9 cellular contexts compared by ENCODE assay signal in genomic region chr9:131409458-131409992, GRCh38. TPM values are rescaled to one million over a fixed set of nuclear protein-coding genes. Genes with fewer than 3 reads are reported as not detected.
DNase-seq lines count a peak whose midpoint lies in the region; ATAC-seq, FAIRE-seq and TF ChIP-seq lines count a peak whose summit lies in the region.
"Had no signal": no experiment of that assay in that cellular context is flagged by ENCODE, and none has a peak within 500 bp of the region (broad histone marks: within the 10 kb centered on the region; RNA-seq: fewer than 3 reads in every experiment).

No MANE protein-coding gene starts in this region.

- ATAC-seq in natural killer cell: no peak
- ATAC-seq: mucosa of descending colon had no signal

- no peaks in the 10 kb centered on the region for H3K36me3 Mint-ChIP-seq in astrocyte (ENCODE audit: low read depth, unreplicated experiment)
- no peaks in the 10 kb centered on the region for H3K36me3 Mint-ChIP-seq in natural killer cell

- peaks cover 67% of the 10 kb centered on the region for H3K4me1 Mint-ChIP-seq in astrocyte (ENCODE audit: low read depth, unreplicated experiment)
- peaks cover 76 to 79% of the 10 kb centered on the region in 2 donors for H3K4me1 Mint-ChIP-seq in natural killer cell

- DNase-seq in astrocyte (ENCODE audit: low read depth) (no peak), natural killer cell (no peak), HuH-7.5 (ENCODE audit: low spot score) (no peak), cortex of kidney (lab: John Stamatoyannopoulos, UW) (no peak), medulla oblongata (ENCODE audit: extremely low spot score) (no peak), HuH-7 (ENCODE audit: low spot score) (no peak)
- DNase-seq: mucosa of descending colon had no signal

- H3K4me3 ChIP-seq in BLaER1 treated with 17β-estradiol and CSF1 and Interleukin-3, amounts not matched to agents 10 nM and 100 nM: peak overlapping the region in 7 of 10 experiments; percentile 9 to 40 (median 31); a peak in 6 of 20 replicates
- no peak overlapping the region for H3K4me3 ChIP-seq in HUES64 (ENCODE audit: low read length)
- no peak overlapping the region for H3K4me3 ChIP-seq in astrocyte (ENCODE audit: insufficient read depth, low read depth, low read length)
- H3K4me3 ChIP-seq: mucosa of descending colon had no signal

- H3K4me2 ChIP-seq in BLaER1 treated with 17β-estradiol and CSF1 and Interleukin-3, amounts not matched to agents 10 nM and 100 nM: peak overlapping the region; percentile 72 to 89 (median 80)
- peak overlapping the region; percentile 27 for H3K4me2 ChIP-seq in astrocyte (ENCODE audit: low read length)

- H3K9me3 Mint-ChIP-seq in astrocyte (ENCODE audit: unreplicated experiment) (no peaks in the 10 kb centered on the region), natural killer cell (no peaks in the 10 kb centered on the region)

- no peak for FAIRE-seq in astrocyte (lab: Jason Lieb, UNC)

- H3K9me3 ChIP-seq in BLaER1 treated with 17β-estradiol and CSF1 and Interleukin-3, amounts not matched to agents 10 nM and 100 nM (replicated peaks in 1 of 11): peaks cover 18 to 46% (median 34%) of the 10 kb centered on the region in 11 experiments; a peak in 21 of 22 replicates
- H3K9me3 ChIP-seq in HUES64 (ENCODE audit: insufficient read depth, low read depth, low read length): peaks cover 5% of the 10 kb centered on the region; the same call in 1 of the 2 replicates
- H3K9me3 ChIP-seq in astrocyte (ENCODE audit: insufficient read depth, low read depth, low read length): no peaks in the 10 kb centered on the region
- H3K9me3 ChIP-seq: mucosa of descending colon had no signal

- TF ChIP-seq CTCF in astrocyte (IDR thresholded peaks at IDR 0.05; ENCODE audit: insufficient read depth, low read depth, low read length) (no peak), natural killer cell (IDR thresholded peaks at IDR 0.05) (no peak)

- H3K4me1 ChIP-seq in BLaER1 treated with 17β-estradiol and CSF1 and Interleukin-3, amounts not matched to agents 10 nM and 100 nM: peaks cover 60 to 69% (median 67%) of the 10 kb centered on the region in 10 experiments
- H3K4me1 ChIP-seq in HUES64 (ENCODE audit: insufficient read depth, low read length): peaks cover 55% of the 10 kb centered on the region
- peaks cover 45% of the 10 kb centered on the region for H3K4me1 ChIP-seq in astrocyte (ENCODE audit: insufficient read depth, low read length)

- peak overlapping the region in 9 of 11 experiments; percentile 58 to 87 (median 81); a peak in 19 of 22 replicates for H3K27ac ChIP-seq in BLaER1 treated with 17β-estradiol and CSF1 and Interleukin-3, amounts not matched to agents 10 nM and 100 nM
- H3K27ac ChIP-seq in HUES64 (ENCODE audit: low read depth, low read length) (peak overlapping the region; percentile 10; the same call in 1 of the 2 replicates), astrocyte (ENCODE audit: low read depth, low read length) (no peak overlapping the region)

- WGBS in HUES64: 77% methylated on average over 6 of the region's 7 CpGs

- H3K27me3 ChIP-seq in BLaER1 treated with 17β-estradiol and CSF1 and Interleukin-3, amounts not matched to agents 10 nM and 100 nM: no peaks in the 10 kb centered on the region
- H3K27me3 ChIP-seq in HUES64 (ENCODE audit: insufficient read depth, low read length): no peaks in the 10 kb centered on the region
- no peaks in the 10 kb centered on the region for H3K27me3 ChIP-seq in astrocyte (ENCODE audit: insufficient read depth, low read length)

- H3K27ac Mint-ChIP-seq in astrocyte (ENCODE audit: unreplicated experiment): peak overlapping the region; percentile 3
- peak overlapping the region; percentile 91 to 96 for H3K27ac Mint-ChIP-seq in natural killer cell

- H3K36me3 ChIP-seq in BLaER1 treated with 17β-estradiol and CSF1 and Interleukin-3, amounts not matched to agents 10 nM and 100 nM: peaks cover 19 to 84% (median 63%) of the 10 kb centered on the region in 11 experiments
- peaks cover 24% of the 10 kb centered on the region; the same call in 1 of the 2 replicates for H3K36me3 ChIP-seq in HUES64 (ENCODE audit: insufficient read depth, low read length)
- no peaks in the 10 kb centered on the region for H3K36me3 ChIP-seq in astrocyte (ENCODE audit: insufficient read depth, low read length)

- peaks cover 94 to 100% (median 100%) of the 10 kb centered on the region in 11 experiments for H4K20me1 ChIP-seq in BLaER1 treated with 17β-estradiol and CSF1 and Interleukin-3, amounts not matched to agents 10 nM and 100 nM
- peaks cover 97% of the 10 kb centered on the region for H4K20me1 ChIP-seq in astrocyte (ENCODE audit: insufficient read depth, low read length)

- no peak overlapping the region for H2AFZ ChIP-seq in astrocyte (ENCODE audit: low read depth, low read length)

- peaks cover 100% of the 10 kb centered on the region for H3K79me2 ChIP-seq in astrocyte (ENCODE audit: insufficient read depth, low read length)

- H3K4me3 Mint-ChIP-seq in astrocyte (ENCODE audit: unreplicated experiment) (no peak overlapping the region), natural killer cell (peak overlapping the region; percentile 82)

- no peaks in the 10 kb centered on the region for H3K27me3 Mint-ChIP-seq in astrocyte (ENCODE audit: low read depth, unreplicated experiment)
- H3K27me3 Mint-ChIP-seq in natural killer cell (ENCODE audit: low read depth in 2 of 2): no peaks in the 10 kb centered on the region

- peak overlapping the region; percentile 26 to 76 (median 69); a peak in 20 of 22 replicates for H3K9ac ChIP-seq in BLaER1 treated with 17β-estradiol and CSF1 and Interleukin-3, amounts not matched to agents 10 nM and 100 nM
- no peak overlapping the region for H3K9ac ChIP-seq in HUES64 (ENCODE audit: low read depth, low read length)
- H3K9ac ChIP-seq in astrocyte (ENCODE audit: low read length): no peak overlapping the region

- intact Hi-C loops in natural killer cell (cut with micrococcal nuclease): loop anchor here (5.0 kb wide), 4 partner anchors 57 to 323 kb away; no protein-coding TSS in a partner anchor

RNA-seq across cellular contexts. Expression of gene PRRC2B, which starts 15.6 kb away (rescaled TPM):
- 85.6 TPM for polyA plus RNA-seq in HUES64 (2013, experiment 1 of 2)
- polyA plus RNA-seq in HUES64 (2013, experiment 2 of 2): 111 TPM
- total RNA-seq in astrocyte: 260 and 292 TPM in 2 replicates
- total RNA-seq in natural killer cell: 100 to 1,000 TPM; 249 to 275 (median 274) TPM

Comparison
In these comparisons a context has a peak if more than half of its experiments do, and no peak if none do; other contexts are left out.
1. H3K4me3 ChIP-seq: peak in BLaER1 treated with 17β-estradiol and CSF1 and Interleukin-3, amounts not matched to agents 10 nM and 100 nM (7 of 10); none in HUES64 (single experiment) and astrocyte (single experiment).
2. H3K9ac ChIP-seq: peak in BLaER1 treated with 17β-estradiol and CSF1 and Interleukin-3, amounts not matched to agents 10 nM and 100 nM (11 of 11); none in HUES64 (single experiment) and astrocyte (single experiment).